14 cellular contexts compared by ENCODE assay signal in genomic region chr1:38589036-38589435, GRCh38.
DNase-seq lines count a peak whose midpoint lies in the region; ATAC-seq and TF ChIP-seq lines count a peak whose summit lies in the region.
"Had no signal": no experiment of that assay in that cellular context is flagged by ENCODE, and none has a peak within 500 bp of the region (broad histone marks: within the 10 kb centered on the region; RNA-seq: fewer than 3 reads in every experiment).

No MANE protein-coding gene starts in this region.

- no peaks in the 10 kb centered on the region for H3K9me3 ChIP-seq in mammary epithelial cell (replicated peaks; ENCODE audit: insufficient read depth, low read length)

- peak; percentile 41 to 52 for ATAC-seq in natural killer cell treated with Interleukin-12 subunit alpha and Interleukin-12 subunit beta and Interleukin-15 and Interleukin-18, amount 100 ng/mL, for 72 hours
- no peak for ATAC-seq in natural killer cell
- peak; percentile 66 for ATAC-seq in left ventricle myocardium superior
- ATAC-seq in WTC11, result no peak
- ATAC-seq: activated CD4-positive, CD25-positive, alpha-beta regulatory T cell treated with anti-CD3 and anti-CD28 coated beads, Interleukin-2, amount 50 U/mL, for 24 hours had no signal

- in situ Hi-C loops in mammary epithelial cell (cut with MboI; ENCODE audit: low sequenced_read_pairs in 2 of 2), result loop anchor here in 1 of 2 donors (25.0 kb wide), 2 partner anchors 223 to 552 kb away; partner anchors contain the start of gene POU3F1

- WGBS in mammary epithelial cell (ENCODE audit: low coverage, missing lambda C conversion rate), result no CpG with 5 or more reads among the region's 1 CpG

- H3K4me2 ChIP-seq in mammary epithelial cell (ENCODE audit: insufficient read depth, low read depth, low read length), result no peak overlapping the region

- no peak overlapping the region for H3K27ac Mint-ChIP-seq in natural killer cell treated with Interleukin-12 subunit alpha and Interleukin-12 subunit beta and Interleukin-15 and Interleukin-18, amount 100 ng/mL, for 72 hours
- no peak overlapping the region for H3K27ac Mint-ChIP-seq in natural killer cell
- no peak overlapping the region for H3K27ac Mint-ChIP-seq in WTC11
- no peak overlapping the region for H3K27ac Mint-ChIP-seq in activated T-helper 2 cell treated with anti-CD3 and anti-CD28 coated beads, Interferon-gamma antibody, Interleukin-2, Interleukin-4, amounts not matched to agents 10 μg/mL and 5 μg/mL and 100 μg/mL, durations not matched to agents 14 hours and 24 hours and 36 hours

- H2AFZ ChIP-seq in mammary epithelial cell (ENCODE audit: low read depth, low read length), result no peak overlapping the region

- BruUV-seq in mammary epithelial cell (replicated peaks; lab: Mats Ljungman, UMichigan), result no TSS peak

- H3K27ac ChIP-seq in mammary epithelial cell (ENCODE audit: insufficient read depth, low read depth, low read length), result no peak overlapping the region

- TF ChIP-seq CTCF in natural killer cell (IDR thresholded peaks at IDR 0.05) (no peak), mammary epithelial cell (conservative IDR thresholded peaks at IDR 0.05 in 1 of 2, IDR thresholded peaks at IDR 0.05 in 1 of 2; ENCODE audit: extremely low read depth in 1 of 2, insufficient read depth in 1 of 2, low read depth in 1 of 2, low read length in 2 of 2) (no peak), WTC11 (IDR thresholded peaks at IDR 0.05) (no peak), GM20000 (IDR thresholded peaks at IDR 0.05; ENCODE audit: extremely low read depth, missing control alignments) (no peak)

- H3K27me3 Mint-ChIP-seq in natural killer cell treated with Interleukin-12 subunit alpha and Interleukin-12 subunit beta and Interleukin-15 and Interleukin-18, amount 100 ng/mL, for 72 hours, result peaks cover 17% of the 10 kb centered on the region in 2 donors
- peaks cover 18% of the 10 kb centered on the region in 2 donors for H3K27me3 Mint-ChIP-seq in natural killer cell (ENCODE audit: low read depth in 2 of 2)
- H3K27me3 Mint-ChIP-seq in WTC11 (ENCODE audit: low read depth), result peaks cover 5% of the 10 kb centered on the region
- peaks cover 6% of the 10 kb centered on the region for H3K27me3 Mint-ChIP-seq in activated T-helper 2 cell treated with anti-CD3 and anti-CD28 coated beads, Interferon-gamma antibody, Interleukin-2, Interleukin-4, amounts not matched to agents 10 μg/mL and 5 μg/mL and 100 μg/mL, durations not matched to agents 14 hours and 24 hours and 36 hours (ENCODE audit: low read depth)

- no peak overlapping the region for H3K4me3 ChIP-seq in mammary epithelial cell (replicated peaks in 1 of 3; ENCODE audit: insufficient read depth in 1 of 3, low read depth in 2 of 3, low read length in 3 of 3)

- intact Hi-C loops in natural killer cell (cut with micrococcal nuclease) (loop anchor here (10.0 kb wide), 1 partner anchor 64 kb away; no protein-coding TSS in a partner anchor), mammary epithelial cell (cut with micrococcal nuclease) (loop anchor here (10.0 kb wide), 1 partner anchor 226 kb away; no protein-coding TSS in a partner anchor), left ventricle myocardium superior (cut with micrococcal nuclease) (no loop called here)
- intact Hi-C loops in activated T-helper 2 cell treated with anti-CD3 and anti-CD28 coated beads, Interferon-gamma antibody, Interleukin-2, Interleukin-4, amounts not matched to agents 10 μg/mL and 5 μg/mL and 100 μg/mL, durations not matched to agents 14 hours and 24 hours and 36 hours (cut with micrococcal nuclease), result no loop called here

- no peak for DNase-seq in natural killer cell treated with Interleukin-12 subunit alpha and Interleukin-12 subunit beta and Interleukin-15 and Interleukin-18, amount 100 ng/mL, for 72 hours (ENCODE audit: low spot score)
- DNase-seq in natural killer cell (no peak), mammary epithelial cell (peak; percentile 62), left ventricle myocardium superior (peak; percentile 69), GOT3 (lab: John Stamatoyannopoulos, UW) (no peak), WTC11 (ENCODE audit: low spot score) (no peak), GM20000 (ENCODE audit: low spot score) (no peak)
- no peak for DNase-seq in activated T-helper 2 cell treated with anti-CD3 and anti-CD28 coated beads, Interferon-gamma antibody, Interleukin-2, Interleukin-4, amounts not matched to agents 10 μg/mL and 5 μg/mL and 100 μg/mL, durations not matched to agents 14 hours and 24 hours and 36 hours (ENCODE audit: low spot score)
- DNase-seq: dermis blood vessel endothelial cell, midbrain, NCI-H510A treated with DMSO at 0.1 percent for 48 hours, OCI-M1, retina had no signal

- peaks cover 0 to 13% of the 10 kb centered on the region in 2 donors for H3K4me1 Mint-ChIP-seq in natural killer cell treated with Interleukin-12 subunit alpha and Interleukin-12 subunit beta and Interleukin-15 and Interleukin-18, amount 100 ng/mL, for 72 hours (ENCODE audit: low read depth in 2 of 2)
- H3K4me1 Mint-ChIP-seq in natural killer cell (peaks cover 0 to 11% of the 10 kb centered on the region in 2 donors), WTC11 (peaks cover 9% of the 10 kb centered on the region)
- H3K4me1 Mint-ChIP-seq in activated T-helper 2 cell treated with anti-CD3 and anti-CD28 coated beads, Interferon-gamma antibody, Interleukin-2, Interleukin-4, amounts not matched to agents 10 μg/mL and 5 μg/mL and 100 μg/mL, durations not matched to agents 14 hours and 24 hours and 36 hours (ENCODE audit: low read depth), result peaks cover 10% of the 10 kb centered on the region

- H3K4me3 Mint-ChIP-seq in natural killer cell treated with Interleukin-12 subunit alpha and Interleukin-12 subunit beta and Interleukin-15 and Interleukin-18, amount 100 ng/mL, for 72 hours, result no peak overlapping the region
- H3K4me3 Mint-ChIP-seq in natural killer cell (no peak overlapping the region), WTC11 (no peak overlapping the region)
- no peak overlapping the region for H3K4me3 Mint-ChIP-seq in activated T-helper 2 cell treated with anti-CD3 and anti-CD28 coated beads, Interferon-gamma antibody, Interleukin-2, Interleukin-4, amounts not matched to agents 10 μg/mL and 5 μg/mL and 100 μg/mL, durations not matched to agents 14 hours and 24 hours and 36 hours (ENCODE audit: low read depth)

- no peaks in the 10 kb centered on the region for H4K20me1 ChIP-seq in mammary epithelial cell (ENCODE audit: insufficient read depth, low read length)

- CTCF ChIA-PET in mammary epithelial cell (lab: Charles Lee; ENCODE audit: low non-redundant PET) (no interaction called here), WTC11 (lab: Charles Lee) (interaction anchor here (0.6 kb wide), 4 partner anchors 88 to 840 kb away, joined by 3 to 4 read pairs (median 4); no protein-coding TSS in a partner anchor)

- POLR2A ChIA-PET in WTC11 (lab: Charles Lee), result interaction anchor here (0.6 kb wide), 1 partner anchor 416 kb away, joined by 4 read pairs; no protein-coding TSS in a partner anchor

- H3K4me1 ChIP-seq in mammary epithelial cell (ENCODE audit: insufficient read depth, low read length), result no peaks in the 10 kb centered on the region

- no peaks in the 10 kb centered on the region for H3K27me3 ChIP-seq in mammary epithelial cell (ENCODE audit: insufficient read depth, low read length)

- dilution Hi-C loops in mammary epithelial cell (cut with HindIII; ENCODE audit: low sequenced_read_pairs), result no loop called here

- peaks cover 6% of the 10 kb centered on the region for H3K36me3 Mint-ChIP-seq in natural killer cell treated with Interleukin-12 subunit alpha and Interleukin-12 subunit beta and Interleukin-15 and Interleukin-18, amount 100 ng/mL, for 72 hours
- H3K36me3 Mint-ChIP-seq in natural killer cell (no peaks in the 10 kb centered on the region), WTC11 (no peaks in the 10 kb centered on the region)
- H3K36me3 Mint-ChIP-seq in activated T-helper 2 cell treated with anti-CD3 and anti-CD28 coated beads, Interferon-gamma antibody, Interleukin-2, Interleukin-4, amounts not matched to agents 10 μg/mL and 5 μg/mL and 100 μg/mL, durations not matched to agents 14 hours and 24 hours and 36 hours (ENCODE audit: low read depth), result no peaks in the 10 kb centered on the region

- H3K79me2 ChIP-seq in mammary epithelial cell (ENCODE audit: insufficient read depth, low read length), result no peaks in the 10 kb centered on the region

- H3K9ac ChIP-seq in mammary epithelial cell (ENCODE audit: insufficient read depth, low read length), result no peak overlapping the region

- H3K36me3 ChIP-seq in mammary epithelial cell (ENCODE audit: insufficient read depth, low read length), result no peaks in the 10 kb centered on the region

- H3K9me3 Mint-ChIP-seq in natural killer cell treated with Interleukin-12 subunit alpha and Interleukin-12 subunit beta and Interleukin-15 and Interleukin-18, amount 100 ng/mL, for 72 hours, result no peaks in the 10 kb centered on the region
- H3K9me3 Mint-ChIP-seq in natural killer cell, result peaks cover 1 to 4% of the 10 kb centered on the region in 2 donors
- peaks cover 10% of the 10 kb centered on the region for H3K9me3 Mint-ChIP-seq in WTC11
- peaks cover 2% of the 10 kb centered on the region for H3K9me3 Mint-ChIP-seq in activated T-helper 2 cell treated with anti-CD3 and anti-CD28 coated beads, Interferon-gamma antibody, Interleukin-2, Interleukin-4, amounts not matched to agents 10 μg/mL and 5 μg/mL and 100 μg/mL, durations not matched to agents 14 hours and 24 hours and 36 hours

TF ChIP-seq in WTC11, 78 proteins besides CTCF, POLR2A, EP300 and RAD21:
- TF ChIP-seq FOXJ3 (CRISPR knock-in tag; IDR thresholded peaks at IDR 0.05; ENCODE audit: borderline replicate concordance), result no peak
- no peak for TF ChIP-seq ZNF423 (CRISPR knock-in tag; IDR thresholded peaks at IDR 0.05)
- no peak for TF ChIP-seq NFYB (CRISPR knock-in tag; conservative IDR thresholded peaks at IDR 0.05; ENCODE audit: low read depth)
- TF ChIP-seq IRF1 (CRISPR knock-in tag; IDR thresholded peaks at IDR 0.05), result no peak
- TF ChIP-seq TP53 (CRISPR knock-in tag; IDR thresholded peaks at IDR 0.05), result no peak

Comparison
In these comparisons a context has a peak if more than half of its experiments do, and no peak if none do; other contexts are left out.
1. ATAC-seq: peak in natural killer cell treated with Interleukin-12 subunit alpha and Interleukin-12 subunit beta and Interleukin-15 and Interleukin-18, amount 100 ng/mL, for 72 hours (2 of 2) and left ventricle myocardium superior (single experiment); none in natural killer cell (0 of 3) and WTC11 (single experiment).
2. DNase-seq: peak in mammary epithelial cell (single experiment) and left ventricle myocardium superior (single experiment); none in natural killer cell treated with Interleukin-12 subunit alpha and Interleukin-12 subunit beta and Interleukin-15 and Interleukin-18, amount 100 ng/mL, for 72 hours (single experiment), natural killer cell (single experiment), GOT3 (single experiment), WTC11 (single experiment), GM20000 (single experiment) and activated T-helper 2 cell treated with anti-CD3 and anti-CD28 coated beads, Interferon-gamma antibody, Interleukin-2, Interleukin-4, amounts not matched to agents 10 μg/mL and 5 μg/mL and 100 μg/mL, durations not matched to agents 14 hours and 24 hours and 36 hours (single experiment).
3. intact Hi-C loops: an anchor here in natural killer cell (10.0 kb wide) and mammary epithelial cell (10.0 kb wide); none called in left ventricle myocardium superior and activated T-helper 2 cell treated with anti-CD3 and anti-CD28 coated beads, Interferon-gamma antibody, Interleukin-2, Interleukin-4, amounts not matched to agents 10 μg/mL and 5 μg/mL and 100 μg/mL, durations not matched to agents 14 hours and 24 hours and 36 hours.